ENCODE assay signal across 2 cellular contexts in the genomic region with DNA sequence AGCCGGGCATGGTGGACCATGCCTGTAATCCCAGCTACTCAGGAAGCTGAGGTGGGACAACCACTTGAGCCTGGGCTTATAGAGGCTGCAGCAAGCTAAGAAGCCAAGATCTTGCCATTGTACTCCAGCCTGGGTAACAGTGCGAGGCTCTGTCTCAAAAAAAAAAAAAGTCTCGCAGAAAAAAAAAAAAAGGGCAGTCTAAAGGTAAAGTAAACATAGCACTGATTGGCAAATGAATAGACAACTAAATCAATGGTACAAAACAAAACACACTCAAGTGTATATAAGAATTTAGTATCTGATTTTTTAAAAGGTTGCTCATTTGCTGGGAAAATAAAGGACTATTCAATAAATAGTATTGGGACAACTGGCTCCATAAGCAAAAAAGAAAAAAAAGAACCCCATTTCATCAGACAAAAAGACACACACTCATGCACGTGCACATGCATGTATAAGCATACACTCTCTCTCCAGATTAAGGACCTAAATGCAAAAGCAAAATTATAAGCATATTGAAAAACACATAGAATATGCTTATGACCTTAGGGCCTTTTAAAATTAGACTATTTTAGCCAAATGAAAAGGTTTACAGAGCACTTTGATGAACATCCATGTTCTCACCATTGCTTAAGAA.
TF ChIP-seq lines count a peak whose summit lies in the region.

No MANE protein-coding gene starts in this region.

TF ChIP-seq in A549, 52 proteins besides CTCF, POLR2A, EP300 and RAD21:
- no peak for TF ChIP-seq MAZ (IDR thresholded peaks at IDR 0.05; ENCODE audit: borderline replicate concordance, low read depth, low read length)
- TF ChIP-seq, protein P1, sequence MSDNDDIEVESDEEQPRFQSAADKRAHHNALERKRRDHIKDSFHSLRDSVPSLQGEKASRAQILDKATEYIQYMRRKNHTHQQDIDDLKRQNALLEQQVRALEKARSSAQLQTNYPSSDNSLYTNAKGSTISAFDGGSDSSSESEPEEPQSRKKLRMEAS (IDR thresholded peaks at IDR 0.05), result no peak
- TF ChIP-seq GATA3 (IDR thresholded peaks at IDR 0.05; ENCODE audit: borderline replicate concordance), result no peak
- no peak for TF ChIP-seq ZFP36 (IDR thresholded peaks at IDR 0.05; ENCODE audit: borderline replicate concordance, partially characterized antibody)
- TF ChIP-seq, protein P2, sequence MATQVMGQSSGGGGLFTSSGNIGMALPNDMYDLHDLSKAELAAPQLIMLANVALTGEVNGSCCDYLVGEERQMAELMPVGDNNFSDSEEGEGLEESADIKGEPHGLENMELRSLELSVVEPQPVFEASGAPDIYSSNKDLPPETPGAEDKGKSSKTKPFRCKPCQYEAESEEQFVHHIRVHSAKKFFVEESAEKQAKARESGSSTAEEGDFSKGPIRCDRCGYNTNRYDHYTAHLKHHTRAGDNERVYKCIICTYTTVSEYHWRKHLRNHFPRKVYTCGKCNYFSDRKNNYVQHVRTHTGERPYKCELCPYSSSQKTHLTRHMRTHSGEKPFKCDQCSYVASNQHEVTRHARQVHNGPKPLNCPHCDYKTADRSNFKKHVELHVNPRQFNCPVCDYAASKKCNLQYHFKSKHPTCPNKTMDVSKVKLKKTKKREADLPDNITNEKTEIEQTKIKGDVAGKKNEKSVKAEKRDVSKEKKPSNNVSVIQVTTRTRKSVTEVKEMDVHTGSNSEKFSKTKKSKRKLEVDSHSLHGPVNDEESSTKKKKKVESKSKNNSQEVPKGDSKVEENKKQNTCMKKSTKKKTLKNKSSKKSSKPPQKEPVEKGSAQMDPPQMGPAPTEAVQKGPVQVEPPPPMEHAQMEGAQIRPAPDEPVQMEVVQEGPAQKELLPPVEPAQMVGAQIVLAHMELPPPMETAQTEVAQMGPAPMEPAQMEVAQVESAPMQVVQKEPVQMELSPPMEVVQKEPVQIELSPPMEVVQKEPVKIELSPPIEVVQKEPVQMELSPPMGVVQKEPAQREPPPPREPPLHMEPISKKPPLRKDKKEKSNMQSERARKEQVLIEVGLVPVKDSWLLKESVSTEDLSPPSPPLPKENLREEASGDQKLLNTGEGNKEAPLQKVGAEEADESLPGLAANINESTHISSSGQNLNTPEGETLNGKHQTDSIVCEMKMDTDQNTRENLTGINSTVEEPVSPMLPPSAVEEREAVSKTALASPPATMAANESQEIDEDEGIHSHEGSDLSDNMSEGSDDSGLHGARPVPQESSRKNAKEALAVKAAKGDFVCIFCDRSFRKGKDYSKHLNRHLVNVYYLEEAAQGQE (IDR thresholded peaks at IDR 0.05), result no peak
- TF ChIP-seq NPAS2 (CRISPR knock-in tag; IDR thresholded peaks at IDR 0.05; ENCODE audit: borderline replicate concordance), result no peak
- TF ChIP-seq, protein P3, sequence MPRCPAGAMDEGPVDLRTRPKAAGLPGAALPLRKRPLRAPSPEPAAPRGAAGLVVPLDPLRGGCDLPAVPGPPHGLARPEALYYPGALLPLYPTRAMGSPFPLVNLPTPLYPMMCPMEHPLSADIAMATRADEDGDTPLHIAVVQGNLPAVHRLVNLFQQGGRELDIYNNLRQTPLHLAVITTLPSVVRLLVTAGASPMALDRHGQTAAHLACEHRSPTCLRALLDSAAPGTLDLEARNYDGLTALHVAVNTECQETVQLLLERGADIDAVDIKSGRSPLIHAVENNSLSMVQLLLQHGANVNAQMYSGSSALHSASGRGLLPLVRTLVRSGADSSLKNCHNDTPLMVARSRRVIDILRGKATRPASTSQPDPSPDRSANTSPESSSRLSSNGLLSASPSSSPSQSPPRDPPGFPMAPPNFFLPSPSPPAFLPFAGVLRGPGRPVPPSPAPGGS (IDR thresholded peaks at IDR 0.05), result no peak

TF ChIP-seq in liver, 16 proteins besides CTCF, POLR2A, EP300 and RAD21:
- TF ChIP-seq EGR1 (IDR thresholded peaks at IDR 0.05; ENCODE audit: low read depth in 2 of 2) (no peak), JUND (IDR thresholded peaks at IDR 0.05) (no peak), FOXA1 (IDR thresholded peaks at IDR 0.05) (no peak), SP1 (IDR thresholded peaks at IDR 0.05) (no peak), HNF4G (IDR thresholded peaks at IDR 0.05) (no peak), TAF1 (conservative IDR thresholded peaks at IDR 0.05) (no peak), HNF4A (conservative IDR thresholded peaks at IDR 0.05) (peak; percentile 40 to 68), YY1 (IDR thresholded peaks at IDR 0.05) (peak; percentile 19), NR2F2 (IDR thresholded peaks at IDR 0.05) (no peak), FOXA2 (IDR thresholded peaks at IDR 0.05) (peak; percentile 56), RXRA (IDR thresholded peaks at IDR 0.05) (peak in 1 of 2 donors; percentile 35), GABPA (IDR thresholded peaks at IDR 0.05 in 1 of 2, conservative IDR thresholded peaks at IDR 0.05 in 1 of 2) (no peak)
- TF ChIP-seq, protein P2 (IDR thresholded peaks at IDR 0.05), result no peak
- TF ChIP-seq, protein P1 (IDR thresholded peaks at IDR 0.05), result peak; percentile 17
- TF ChIP-seq, protein P4, sequence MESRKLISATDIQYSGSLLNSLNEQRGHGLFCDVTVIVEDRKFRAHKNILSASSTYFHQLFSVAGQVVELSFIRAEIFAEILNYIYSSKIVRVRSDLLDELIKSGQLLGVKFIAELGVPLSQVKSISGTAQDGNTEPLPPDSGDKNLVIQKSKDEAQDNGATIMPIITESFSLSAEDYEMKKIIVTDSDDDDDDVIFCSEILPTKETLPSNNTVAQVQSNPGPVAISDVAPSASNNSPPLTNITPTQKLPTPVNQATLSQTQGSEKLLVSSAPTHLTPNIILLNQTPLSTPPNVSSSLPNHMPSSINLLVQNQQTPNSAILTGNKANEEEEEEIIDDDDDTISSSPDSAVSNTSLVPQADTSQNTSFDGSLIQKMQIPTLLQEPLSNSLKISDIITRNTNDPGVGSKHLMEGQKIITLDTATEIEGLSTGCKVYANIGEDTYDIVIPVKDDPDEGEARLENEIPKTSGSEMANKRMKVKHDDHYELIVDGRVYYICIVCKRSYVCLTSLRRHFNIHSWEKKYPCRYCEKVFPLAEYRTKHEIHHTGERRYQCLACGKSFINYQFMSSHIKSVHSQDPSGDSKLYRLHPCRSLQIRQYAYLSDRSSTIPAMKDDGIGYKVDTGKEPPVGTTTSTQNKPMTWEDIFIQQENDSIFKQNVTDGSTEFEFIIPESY (IDR thresholded peaks at IDR 0.05), result no peak
- TF ChIP-seq, protein P5, sequence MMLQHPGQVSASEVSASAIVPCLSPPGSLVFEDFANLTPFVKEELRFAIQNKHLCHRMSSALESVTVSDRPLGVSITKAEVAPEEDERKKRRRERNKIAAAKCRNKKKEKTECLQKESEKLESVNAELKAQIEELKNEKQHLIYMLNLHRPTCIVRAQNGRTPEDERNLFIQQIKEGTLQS (IDR thresholded peaks at IDR 0.05), result no peak
